Comparison of ENCODE assay signal across 1 cellular context in the genomic region with DNA sequence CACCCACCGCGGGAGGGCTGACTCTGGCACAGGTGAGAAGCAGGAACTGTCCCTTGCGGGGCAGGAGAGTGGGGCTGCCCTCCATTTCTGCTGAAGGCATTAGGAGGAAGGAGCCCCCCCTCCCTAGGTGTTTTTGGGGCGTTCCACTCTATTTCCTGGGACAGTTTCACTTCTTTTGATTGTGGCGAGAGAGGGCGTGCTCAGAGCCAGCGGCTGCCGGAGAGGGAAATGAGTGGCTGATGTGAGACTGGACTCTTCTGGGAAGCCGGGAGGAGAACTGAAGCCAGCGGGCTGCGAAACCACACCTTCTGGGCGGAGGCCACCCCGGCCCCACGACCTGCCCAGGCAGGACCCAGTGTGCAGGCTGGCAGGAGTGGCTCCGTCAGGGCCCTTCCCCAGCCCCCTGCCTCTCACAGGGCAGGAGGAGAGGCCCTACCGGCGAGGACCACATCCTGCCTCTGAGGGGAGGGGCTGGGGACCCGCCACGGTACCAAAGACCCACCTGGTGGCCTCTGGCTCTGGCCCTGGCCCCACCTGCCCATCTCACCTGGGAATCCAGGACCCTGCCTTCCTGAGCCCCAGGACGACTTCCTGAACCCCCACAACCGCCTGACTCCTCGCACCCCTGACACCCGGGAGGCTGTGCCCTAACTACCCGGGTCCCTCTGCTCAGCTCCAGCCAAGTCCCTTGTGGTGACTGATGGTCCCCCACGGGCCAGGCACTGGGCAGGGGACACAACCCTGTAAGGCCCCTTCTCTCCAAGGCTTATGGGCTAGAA.
TF ChIP-seq lines count a peak whose summit lies in the region.

No MANE protein-coding gene starts in this region.

TF ChIP-seq in SK-N-SH, 30 proteins besides CTCF, POLR2A, EP300 and RAD21 (continued from another document):
- TF ChIP-seq SMC3 (IDR thresholded peaks at IDR 0.05; ENCODE audit: low read depth, low read length) (no peak), CHD2 (IDR thresholded peaks at IDR 0.05; ENCODE audit: low read length, partially characterized antibody) (no peak), FOSL2 (IDR thresholded peaks at IDR 0.05; ENCODE audit: borderline replicate concordance, low read depth) (no peak), ELF1 (IDR thresholded peaks at IDR 0.05) (no peak), MEF2A (IDR thresholded peaks at IDR 0.05; ENCODE audit: borderline replicate concordance, low read depth) (no peak), GABPA (IDR thresholded peaks at IDR 0.05; ENCODE audit: low read depth) (no peak), RFX5 (IDR thresholded peaks at IDR 0.05; ENCODE audit: low read length) (no peak)
- TF ChIP-seq, protein P1, sequence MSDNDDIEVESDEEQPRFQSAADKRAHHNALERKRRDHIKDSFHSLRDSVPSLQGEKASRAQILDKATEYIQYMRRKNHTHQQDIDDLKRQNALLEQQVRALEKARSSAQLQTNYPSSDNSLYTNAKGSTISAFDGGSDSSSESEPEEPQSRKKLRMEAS (IDR thresholded peaks at IDR 0.05; ENCODE audit: low read depth): no peak
- TF ChIP-seq, protein P2, sequence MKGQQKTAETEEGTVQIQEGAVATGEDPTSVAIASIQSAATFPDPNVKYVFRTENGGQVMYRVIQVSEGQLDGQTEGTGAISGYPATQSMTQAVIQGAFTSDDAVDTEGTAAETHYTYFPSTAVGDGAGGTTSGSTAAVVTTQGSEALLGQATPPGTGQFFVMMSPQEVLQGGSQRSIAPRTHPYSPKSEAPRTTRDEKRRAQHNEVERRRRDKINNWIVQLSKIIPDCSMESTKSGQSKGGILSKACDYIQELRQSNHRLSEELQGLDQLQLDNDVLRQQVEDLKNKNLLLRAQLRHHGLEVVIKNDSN (IDR thresholded peaks at IDR 0.05; ENCODE audit: borderline replicate concordance, low read depth): no peak
- TF ChIP-seq, protein P3, sequence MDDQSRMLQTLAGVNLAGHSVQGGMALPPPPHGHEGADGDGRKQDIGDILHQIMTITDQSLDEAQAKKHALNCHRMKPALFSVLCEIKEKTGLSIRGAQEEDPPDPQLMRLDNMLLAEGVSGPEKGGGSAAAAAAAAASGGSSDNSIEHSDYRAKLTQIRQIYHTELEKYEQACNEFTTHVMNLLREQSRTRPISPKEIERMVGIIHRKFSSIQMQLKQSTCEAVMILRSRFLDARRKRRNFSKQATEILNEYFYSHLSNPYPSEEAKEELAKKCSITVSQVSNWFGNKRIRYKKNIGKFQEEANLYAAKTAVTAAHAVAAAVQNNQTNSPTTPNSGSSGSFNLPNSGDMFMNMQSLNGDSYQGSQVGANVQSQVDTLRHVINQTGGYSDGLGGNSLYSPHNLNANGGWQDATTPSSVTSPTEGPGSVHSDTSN (IDR thresholded peaks at IDR 0.05): no peak
- TF ChIP-seq, protein P4, sequence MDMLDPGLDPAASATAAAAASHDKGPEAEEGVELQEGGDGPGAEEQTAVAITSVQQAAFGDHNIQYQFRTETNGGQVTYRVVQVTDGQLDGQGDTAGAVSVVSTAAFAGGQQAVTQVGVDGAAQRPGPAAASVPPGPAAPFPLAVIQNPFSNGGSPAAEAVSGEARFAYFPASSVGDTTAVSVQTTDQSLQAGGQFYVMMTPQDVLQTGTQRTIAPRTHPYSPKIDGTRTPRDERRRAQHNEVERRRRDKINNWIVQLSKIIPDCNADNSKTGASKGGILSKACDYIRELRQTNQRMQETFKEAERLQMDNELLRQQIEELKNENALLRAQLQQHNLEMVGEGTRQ (IDR thresholded peaks at IDR 0.05; ENCODE audit: borderline replicate concordance, low read depth, low read length): no peak
TF ChIP-seq in SK-N-SH: peak in this region for 0.
